1 cellular context compared by ENCODE assay signal in the genomic region with DNA sequence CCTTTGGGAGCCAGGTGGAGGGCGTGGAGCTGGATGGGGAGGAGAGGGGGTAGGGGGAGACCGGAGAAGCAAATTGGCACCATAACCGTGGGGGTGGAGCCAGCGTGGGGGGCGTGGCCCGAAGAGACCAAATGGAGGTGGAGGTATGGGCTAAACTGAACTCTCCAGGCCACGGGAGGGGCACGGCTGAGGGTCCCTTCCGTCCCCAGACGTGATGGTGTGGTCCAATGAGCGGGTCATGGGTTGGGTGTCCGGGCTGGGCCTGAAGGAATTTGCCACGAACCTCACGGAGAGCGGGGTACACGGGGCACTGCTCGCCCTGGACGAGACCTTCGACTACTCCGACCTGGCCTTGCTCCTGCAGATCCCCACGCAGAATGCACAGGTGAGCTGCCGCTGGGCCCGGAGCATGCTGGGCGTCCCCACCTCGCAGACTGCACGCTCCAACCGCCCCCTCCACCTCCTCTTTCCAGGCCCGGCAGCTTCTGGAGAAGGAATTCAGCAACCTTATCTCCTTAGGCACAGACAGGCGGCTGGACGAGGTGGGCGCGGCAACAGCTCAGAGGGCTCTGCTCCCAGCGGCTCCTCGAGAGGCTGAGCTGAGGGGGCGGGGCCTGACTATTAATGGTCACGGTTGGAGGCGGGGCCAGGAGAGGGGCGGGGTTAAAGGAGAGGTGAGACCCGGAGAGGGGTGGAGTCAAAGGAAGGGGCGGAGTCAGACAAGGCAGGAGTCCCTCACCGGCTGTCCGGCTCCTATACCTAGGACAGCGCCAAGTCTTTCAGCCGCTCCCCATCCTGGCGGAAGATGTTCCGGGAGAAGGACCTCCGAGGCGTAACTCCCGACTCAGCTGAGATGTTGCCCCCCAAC.
A peak's percentile ranks its signal among the peaks of the same experiment; 100 is the strongest.
TF ChIP-seq lines count a peak whose summit lies in the region.

No MANE protein-coding gene starts in this region.

TF ChIP-seq in HEK293, 187 proteins besides CTCF, POLR2A, EP300 and RAD21 (continued from another document and continues in another):
- TF ChIP-seq, protein P1, sequence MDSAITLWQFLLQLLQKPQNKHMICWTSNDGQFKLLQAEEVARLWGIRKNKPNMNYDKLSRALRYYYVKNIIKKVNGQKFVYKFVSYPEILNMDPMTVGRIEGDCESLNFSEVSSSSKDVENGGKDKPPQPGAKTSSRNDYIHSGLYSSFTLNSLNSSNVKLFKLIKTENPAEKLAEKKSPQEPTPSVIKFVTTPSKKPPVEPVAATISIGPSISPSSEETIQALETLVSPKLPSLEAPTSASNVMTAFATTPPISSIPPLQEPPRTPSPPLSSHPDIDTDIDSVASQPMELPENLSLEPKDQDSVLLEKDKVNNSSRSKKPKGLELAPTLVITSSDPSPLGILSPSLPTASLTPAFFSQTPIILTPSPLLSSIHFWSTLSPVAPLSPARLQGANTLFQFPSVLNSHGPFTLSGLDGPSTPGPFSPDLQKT (IDR thresholded peaks at IDR 0.05; ENCODE audit: borderline replicate concordance, low read depth, low read length), result no peak
- TF ChIP-seq KLF16 (tag by site-specific recombination; IDR thresholded peaks at IDR 0.05) (peak; percentile 65), ZNF19 (tag by site-specific recombination; IDR thresholded peaks at IDR 0.05; ENCODE audit: low read depth) (no peak), ZNF423 (tag by site-specific recombination; IDR thresholded peaks at IDR 0.05) (0 out of 2 replicates have a peak, but pooled peaks have one; percentile 25), ZNF175 (tag by site-specific recombination; IDR thresholded peaks at IDR 0.05) (no peak), ZNF335 (tag by site-specific recombination; conservative IDR thresholded peaks at IDR 0.05) (peak; percentile 93), ZNF404 (tag by site-specific recombination; IDR thresholded peaks at IDR 0.05) (no peak), ZNF138 (tag by site-specific recombination; IDR thresholded peaks at IDR 0.05; ENCODE audit: borderline replicate concordance) (no peak), ZNF354C (tag by site-specific recombination; IDR thresholded peaks at IDR 0.05; ENCODE audit: borderline replicate concordance, low read depth) (no peak), ZIC2 (tag by site-specific recombination; IDR thresholded peaks at IDR 0.05) (no peak), SALL2 (tag by site-specific recombination; IDR thresholded peaks at IDR 0.05; ENCODE audit: borderline replicate concordance) (no peak), ZNF677 (tag by site-specific recombination; IDR thresholded peaks at IDR 0.05) (no peak), MZF1 (tag by site-specific recombination; IDR thresholded peaks at IDR 0.05; ENCODE audit: borderline replicate concordance) (no peak), ZNF121 (tag by site-specific recombination; IDR thresholded peaks at IDR 0.05) (no peak), ZBTB8A (tag by site-specific recombination; IDR thresholded peaks at IDR 0.05) (peak; percentile 79), ZNF324 (tag by site-specific recombination; IDR thresholded peaks at IDR 0.05) (no peak), KLF7 (tag by site-specific recombination; IDR thresholded peaks at IDR 0.05; ENCODE audit: borderline replicate concordance) (no peak), ZNF670 (tag by site-specific recombination; IDR thresholded peaks at IDR 0.05; ENCODE audit: low read depth) (no peak), ZNF248 (tag by site-specific recombination; IDR thresholded peaks at IDR 0.05) (no peak), ZNF394 (tag by site-specific recombination; IDR thresholded peaks at IDR 0.05; ENCODE audit: borderline replicate concordance) (no peak), ZNF214 (tag by site-specific recombination; IDR thresholded peaks at IDR 0.05; ENCODE audit: borderline replicate concordance) (no peak), ZNF529 (tag by site-specific recombination; IDR thresholded peaks at IDR 0.05; ENCODE audit: insufficient replicate concordance) (no peak), ZNF585B (tag by site-specific recombination; IDR thresholded peaks at IDR 0.05) (no peak), ZXDB (tag by site-specific recombination; IDR thresholded peaks at IDR 0.05) (no peak), ZFP41 (tag by site-specific recombination; IDR thresholded peaks at IDR 0.05; ENCODE audit: borderline replicate concordance) (no peak), ZNF792 (tag by site-specific recombination; IDR thresholded peaks at IDR 0.05) (no peak), ZNF76 (tag by site-specific recombination; IDR thresholded peaks at IDR 0.05; ENCODE audit: borderline replicate concordance, low read depth) (no peak)
- TF ChIP-seq, protein P2, sequence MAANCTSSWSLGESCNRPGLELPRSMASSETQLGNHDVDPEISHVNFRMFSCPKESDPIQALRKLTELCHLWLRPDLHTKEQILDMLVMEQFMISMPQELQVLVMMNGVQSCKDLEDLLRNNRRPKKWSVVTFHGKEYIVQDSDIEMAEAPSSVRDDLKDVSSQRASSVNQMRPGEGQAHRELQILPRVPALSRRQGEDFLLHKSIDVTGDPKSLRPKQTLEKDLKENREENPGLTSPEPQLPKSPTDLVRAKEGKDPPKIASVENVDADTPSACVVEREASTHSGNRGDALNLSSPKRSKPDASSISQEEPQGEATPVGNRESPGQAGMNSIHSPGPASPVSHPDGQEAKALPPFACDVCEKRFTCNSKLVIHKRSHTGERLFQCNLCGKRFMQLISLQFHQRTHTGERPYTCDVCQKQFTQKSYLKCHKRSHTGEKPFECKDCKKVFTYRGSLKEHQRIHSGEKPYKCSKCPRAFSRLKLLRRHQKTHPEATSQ (tag by site-specific recombination; IDR thresholded peaks at IDR 0.05), result no peak
- TF ChIP-seq, protein P3, sequence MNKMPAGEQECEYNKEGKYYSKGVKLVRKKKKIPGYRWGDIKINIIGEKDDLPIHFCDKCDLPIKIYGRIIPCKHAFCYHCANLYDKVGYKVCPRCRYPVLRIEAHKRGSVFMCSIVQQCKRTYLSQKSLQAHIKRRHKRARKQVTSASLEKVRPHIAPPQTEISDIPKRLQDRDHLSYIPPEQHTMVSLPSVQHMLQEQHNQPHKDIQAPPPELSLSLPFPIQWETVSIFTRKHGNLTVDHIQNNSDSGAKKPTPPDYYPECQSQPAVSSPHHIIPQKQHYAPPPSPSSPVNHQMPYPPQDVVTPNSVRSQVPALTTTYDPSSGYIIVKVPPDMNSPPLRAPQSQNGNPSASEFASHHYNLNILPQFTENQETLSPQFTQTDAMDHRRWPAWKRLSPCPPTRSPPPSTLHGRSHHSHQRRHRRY (tag by site-specific recombination; IDR thresholded peaks at IDR 0.05), result no peak
- TF ChIP-seq, protein P4, sequence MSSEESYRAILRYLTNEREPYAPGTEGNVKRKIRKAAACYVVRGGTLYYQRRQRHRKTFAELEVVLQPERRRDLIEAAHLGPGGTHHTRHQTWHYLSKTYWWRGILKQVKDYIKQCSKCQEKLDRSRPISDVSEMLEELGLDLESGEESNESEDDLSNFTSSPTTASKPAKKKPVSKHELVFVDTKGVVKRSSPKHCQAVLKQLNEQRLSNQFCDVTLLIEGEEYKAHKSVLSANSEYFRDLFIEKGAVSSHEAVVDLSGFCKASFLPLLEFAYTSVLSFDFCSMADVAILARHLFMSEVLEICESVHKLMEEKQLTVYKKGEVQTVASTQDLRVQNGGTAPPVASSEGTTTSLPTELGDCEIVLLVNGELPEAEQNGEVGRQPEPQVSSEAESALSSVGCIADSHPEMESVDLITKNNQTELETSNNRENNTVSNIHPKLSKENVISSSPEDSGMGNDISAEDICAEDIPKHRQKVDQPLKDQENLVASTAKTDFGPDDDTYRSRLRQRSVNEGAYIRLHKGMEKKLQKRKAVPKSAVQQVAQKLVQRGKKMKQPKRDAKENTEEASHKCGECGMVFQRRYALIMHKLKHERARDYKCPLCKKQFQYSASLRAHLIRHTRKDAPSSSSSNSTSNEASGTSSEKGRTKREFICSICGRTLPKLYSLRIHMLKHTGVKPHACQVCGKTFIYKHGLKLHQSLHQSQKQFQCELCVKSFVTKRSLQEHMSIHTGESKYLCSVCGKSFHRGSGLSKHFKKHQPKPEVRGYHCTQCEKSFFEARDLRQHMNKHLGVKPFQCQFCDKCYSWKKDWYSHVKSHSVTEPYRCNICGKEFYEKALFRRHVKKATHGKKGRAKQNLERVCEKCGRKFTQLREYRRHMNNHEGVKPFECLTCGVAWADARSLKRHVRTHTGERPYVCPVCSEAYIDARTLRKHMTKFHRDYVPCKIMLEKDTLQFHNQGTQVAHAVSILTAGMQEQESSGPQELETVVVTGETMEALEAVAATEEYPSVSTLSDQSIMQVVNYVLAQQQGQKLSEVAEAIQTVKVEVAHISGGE (tag by site-specific recombination; conservative IDR thresholded peaks at IDR 0.05; ENCODE audit: low read depth), result peak; percentile 87
- TF ChIP-seq, protein P5, sequence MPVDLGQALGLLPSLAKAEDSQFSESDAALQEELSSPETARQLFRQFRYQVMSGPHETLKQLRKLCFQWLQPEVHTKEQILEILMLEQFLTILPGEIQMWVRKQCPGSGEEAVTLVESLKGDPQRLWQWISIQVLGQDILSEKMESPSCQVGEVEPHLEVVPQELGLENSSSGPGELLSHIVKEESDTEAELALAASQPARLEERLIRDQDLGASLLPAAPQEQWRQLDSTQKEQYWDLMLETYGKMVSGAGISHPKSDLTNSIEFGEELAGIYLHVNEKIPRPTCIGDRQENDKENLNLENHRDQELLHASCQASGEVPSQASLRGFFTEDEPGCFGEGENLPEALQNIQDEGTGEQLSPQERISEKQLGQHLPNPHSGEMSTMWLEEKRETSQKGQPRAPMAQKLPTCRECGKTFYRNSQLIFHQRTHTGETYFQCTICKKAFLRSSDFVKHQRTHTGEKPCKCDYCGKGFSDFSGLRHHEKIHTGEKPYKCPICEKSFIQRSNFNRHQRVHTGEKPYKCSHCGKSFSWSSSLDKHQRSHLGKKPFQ (tag by site-specific recombination; IDR thresholded peaks at IDR 0.05), result no peak
- TF ChIP-seq, protein P6, sequence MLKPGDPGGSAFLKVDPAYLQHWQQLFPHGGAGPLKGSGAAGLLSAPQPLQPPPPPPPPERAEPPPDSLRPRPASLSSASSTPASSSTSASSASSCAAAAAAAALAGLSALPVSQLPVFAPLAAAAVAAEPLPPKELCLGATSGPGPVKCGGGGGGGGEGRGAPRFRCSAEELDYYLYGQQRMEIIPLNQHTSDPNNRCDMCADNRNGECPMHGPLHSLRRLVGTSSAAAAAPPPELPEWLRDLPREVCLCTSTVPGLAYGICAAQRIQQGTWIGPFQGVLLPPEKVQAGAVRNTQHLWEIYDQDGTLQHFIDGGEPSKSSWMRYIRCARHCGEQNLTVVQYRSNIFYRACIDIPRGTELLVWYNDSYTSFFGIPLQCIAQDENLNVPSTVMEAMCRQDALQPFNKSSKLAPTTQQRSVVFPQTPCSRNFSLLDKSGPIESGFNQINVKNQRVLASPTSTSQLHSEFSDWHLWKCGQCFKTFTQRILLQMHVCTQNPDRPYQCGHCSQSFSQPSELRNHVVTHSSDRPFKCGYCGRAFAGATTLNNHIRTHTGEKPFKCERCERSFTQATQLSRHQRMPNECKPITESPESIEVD (tag by site-specific recombination; IDR thresholded peaks at IDR 0.05), result no peak
- TF ChIP-seq, protein P7, sequence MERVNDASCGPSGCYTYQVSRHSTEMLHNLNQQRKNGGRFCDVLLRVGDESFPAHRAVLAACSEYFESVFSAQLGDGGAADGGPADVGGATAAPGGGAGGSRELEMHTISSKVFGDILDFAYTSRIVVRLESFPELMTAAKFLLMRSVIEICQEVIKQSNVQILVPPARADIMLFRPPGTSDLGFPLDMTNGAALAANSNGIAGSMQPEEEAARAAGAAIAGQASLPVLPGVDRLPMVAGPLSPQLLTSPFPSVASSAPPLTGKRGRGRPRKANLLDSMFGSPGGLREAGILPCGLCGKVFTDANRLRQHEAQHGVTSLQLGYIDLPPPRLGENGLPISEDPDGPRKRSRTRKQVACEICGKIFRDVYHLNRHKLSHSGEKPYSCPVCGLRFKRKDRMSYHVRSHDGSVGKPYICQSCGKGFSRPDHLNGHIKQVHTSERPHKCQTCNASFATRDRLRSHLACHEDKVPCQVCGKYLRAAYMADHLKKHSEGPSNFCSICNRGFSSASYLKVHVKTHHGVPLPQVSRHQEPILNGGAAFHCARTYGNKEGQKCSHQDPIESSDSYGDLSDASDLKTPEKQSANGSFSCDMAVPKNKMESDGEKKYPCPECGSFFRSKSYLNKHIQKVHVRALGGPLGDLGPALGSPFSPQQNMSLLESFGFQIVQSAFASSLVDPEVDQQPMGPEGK (tag by site-specific recombination; IDR thresholded peaks at IDR 0.05), result peak; percentile 47; the same call in 1 of the 2 replicates
- TF ChIP-seq, protein P8, sequence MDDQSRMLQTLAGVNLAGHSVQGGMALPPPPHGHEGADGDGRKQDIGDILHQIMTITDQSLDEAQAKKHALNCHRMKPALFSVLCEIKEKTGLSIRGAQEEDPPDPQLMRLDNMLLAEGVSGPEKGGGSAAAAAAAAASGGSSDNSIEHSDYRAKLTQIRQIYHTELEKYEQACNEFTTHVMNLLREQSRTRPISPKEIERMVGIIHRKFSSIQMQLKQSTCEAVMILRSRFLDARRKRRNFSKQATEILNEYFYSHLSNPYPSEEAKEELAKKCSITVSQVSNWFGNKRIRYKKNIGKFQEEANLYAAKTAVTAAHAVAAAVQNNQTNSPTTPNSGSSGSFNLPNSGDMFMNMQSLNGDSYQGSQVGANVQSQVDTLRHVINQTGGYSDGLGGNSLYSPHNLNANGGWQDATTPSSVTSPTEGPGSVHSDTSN (CRISPR knock-in tag; IDR thresholded peaks at IDR 0.05), result no peak
- TF ChIP-seq, protein P9, sequence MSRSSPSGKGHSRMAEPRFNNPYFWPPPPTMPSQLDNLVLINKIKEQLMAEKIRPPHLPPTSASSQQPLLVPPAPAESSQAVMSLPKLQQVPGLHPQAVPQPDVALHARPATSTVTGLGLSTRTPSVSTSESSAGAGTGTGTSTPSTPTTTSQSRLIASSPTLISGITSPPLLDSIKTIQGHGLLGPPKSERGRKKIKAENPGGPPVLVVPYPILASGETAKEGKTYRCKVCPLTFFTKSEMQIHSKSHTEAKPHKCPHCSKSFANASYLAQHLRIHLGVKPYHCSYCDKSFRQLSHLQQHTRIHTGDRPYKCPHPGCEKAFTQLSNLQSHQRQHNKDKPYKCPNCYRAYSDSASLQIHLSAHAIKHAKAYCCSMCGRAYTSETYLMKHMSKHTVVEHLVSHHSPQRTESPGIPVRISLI (tag by site-specific recombination; IDR thresholded peaks at IDR 0.05), result no peak
- TF ChIP-seq, protein P10, sequence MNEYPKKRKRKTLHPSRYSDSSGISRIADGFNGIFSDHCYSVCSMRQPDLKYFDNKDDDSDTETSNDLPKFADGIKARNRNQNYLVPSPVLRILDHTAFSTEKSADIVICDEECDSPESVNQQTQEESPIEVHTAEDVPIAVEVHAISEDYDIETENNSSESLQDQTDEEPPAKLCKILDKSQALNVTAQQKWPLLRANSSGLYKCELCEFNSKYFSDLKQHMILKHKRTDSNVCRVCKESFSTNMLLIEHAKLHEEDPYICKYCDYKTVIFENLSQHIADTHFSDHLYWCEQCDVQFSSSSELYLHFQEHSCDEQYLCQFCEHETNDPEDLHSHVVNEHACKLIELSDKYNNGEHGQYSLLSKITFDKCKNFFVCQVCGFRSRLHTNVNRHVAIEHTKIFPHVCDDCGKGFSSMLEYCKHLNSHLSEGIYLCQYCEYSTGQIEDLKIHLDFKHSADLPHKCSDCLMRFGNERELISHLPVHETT (tag by site-specific recombination; IDR thresholded peaks at IDR 0.05), result no peak
